17 cellular contexts compared by ENCODE assay signal in the genomic region with DNA sequence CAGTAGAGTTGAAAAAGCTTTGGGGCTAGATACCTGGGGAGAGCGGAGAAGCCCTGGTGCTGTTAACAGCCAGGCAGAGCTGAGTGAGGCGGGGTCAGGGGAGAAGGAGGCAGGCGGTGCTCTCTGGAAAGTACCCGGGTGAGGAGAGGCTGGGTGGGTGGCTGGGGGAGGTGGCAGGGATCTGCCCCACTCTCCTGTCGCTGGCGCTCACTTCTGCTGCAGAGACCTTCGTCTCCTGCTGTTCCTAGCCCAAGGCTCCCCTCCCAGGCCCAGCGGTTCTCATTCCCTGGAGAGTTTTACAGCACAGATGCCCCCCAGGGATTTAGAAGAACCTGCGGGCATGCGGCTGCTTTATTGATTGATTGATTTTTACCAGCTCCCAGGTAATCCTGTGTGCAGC.
DNase-seq lines count a peak whose midpoint lies in the region; TF ChIP-seq lines count a peak whose summit lies in the region.
"Had no signal": no experiment of that assay in that cellular context is flagged by ENCODE, and none has a peak within 500 bp of the region (broad histone marks: within the 10 kb centered on the region; RNA-seq: fewer than 3 reads in every experiment).

No MANE protein-coding gene starts in this region.

- in situ Hi-C loops in HAP-1 (cut with MboI; ENCODE audit: low sequenced_read_pairs), result no loop called here

- H3K4me3 ChIP-seq in Peyer's patch (no peak overlapping the region), esophagus muscularis mucosa (no peak overlapping the region), muscle layer of duodenum (ENCODE audit: low read depth in 1 of 2, low read length in 2 of 2) (no peak overlapping the region), urinary bladder (ENCODE audit: low read depth, low read length) (no peak overlapping the region), HAP-1 (no peak overlapping the region)

- H3K27ac ChIP-seq in Peyer's patch (peak overlapping the region; percentile 65 to 93 (median 78)), esophagus muscularis mucosa (replicated peaks in 1 of 4) (peak overlapping the region; percentile 79 to 94 (median 90)), muscle layer of duodenum (ENCODE audit: low read length) (peak overlapping the region; percentile 78), urinary bladder (ENCODE audit: low read depth) (peak overlapping the region; percentile 35)

- H3K9me3 Mint-ChIP-seq in type B pancreatic cell, result no peaks in the 10 kb centered on the region
- H3K9me3 Mint-ChIP-seq: H9 had no signal

- WGBS in esophagus muscularis mucosa, result 73% methylated on average over 9 of the region's 10 CpGs
- WGBS in urinary bladder, result 60% methylated on average over 10 of the region's 10 CpGs

- intact Hi-C loops in esophagus muscularis mucosa (cut with DNase I), result no loop called here

- H3K4me1 Mint-ChIP-seq in type B pancreatic cell (ENCODE audit: unreplicated experiment), result peaks cover 19% of the 10 kb centered on the region
- H3K4me1 Mint-ChIP-seq: CD14-positive monocyte had no signal

- H3K36me3 Mint-ChIP-seq in type B pancreatic cell, result no peaks in the 10 kb centered on the region
- H3K36me3 Mint-ChIP-seq: CD14-positive monocyte had no signal

- H3K4me1 ChIP-seq in Peyer's patch (peaks cover 0 to 6% (median 0%) of the 10 kb centered on the region in 4 donors), esophagus muscularis mucosa (peaks cover 0 to 42% (median 39%) of the 10 kb centered on the region in 4 donors), muscle layer of duodenum (ENCODE audit: control insufficient read depth in 1 of 2, insufficient read depth in 2 of 2, low read length in 2 of 2) (peaks cover 0 to 12% of the 10 kb centered on the region in 2 donors), urinary bladder (ENCODE audit: insufficient read depth) (no peaks in the 10 kb centered on the region), HAP-1 (peaks cover under 1% of the 10 kb centered on the region)

- TF ChIP-seq CTCF in Peyer's patch (IDR thresholded peaks at IDR 0.05), result no peak
- no peak for TF ChIP-seq CTCF in esophagus muscularis mucosa (IDR thresholded peaks at IDR 0.05)
- no peak for TF ChIP-seq CTCF in type B pancreatic cell (conservative IDR thresholded peaks at IDR 0.05)

- no peaks in the 10 kb centered on the region for H3K36me3 ChIP-seq in Peyer's patch
- H3K36me3 ChIP-seq in esophagus muscularis mucosa, result no peaks in the 10 kb centered on the region
- H3K36me3 ChIP-seq in muscle layer of duodenum (ENCODE audit: control insufficient read depth in 1 of 2, insufficient read depth in 2 of 2, low read length in 2 of 2), result no peaks in the 10 kb centered on the region
- H3K36me3 ChIP-seq in urinary bladder (ENCODE audit: insufficient read depth), result no peaks in the 10 kb centered on the region
- no peaks in the 10 kb centered on the region for H3K36me3 ChIP-seq in HAP-1 (replicated peaks)

- H3K9me3 ChIP-seq in Peyer's patch (no peaks in the 10 kb centered on the region), esophagus muscularis mucosa (no peaks in the 10 kb centered on the region), muscle layer of duodenum (ENCODE audit: control insufficient read depth in 1 of 2, low read length in 2 of 2) (no peaks in the 10 kb centered on the region), HAP-1 (no peaks in the 10 kb centered on the region)

- TF ChIP-seq POLR2A in Peyer's patch (IDR thresholded peaks at IDR 0.05) (no peak), esophagus muscularis mucosa (IDR thresholded peaks at IDR 0.05; ENCODE audit: low read depth) (no peak)

- no peak overlapping the region for H3K27ac Mint-ChIP-seq in type B pancreatic cell
- H3K27ac Mint-ChIP-seq: CD14-positive monocyte, H9 had no signal

- peaks cover 65% of the 10 kb centered on the region for H3K27me3 Mint-ChIP-seq in type B pancreatic cell

- no peak for DNase-seq in Peyer's patch
- DNase-seq in esophagus muscularis mucosa (ENCODE audit: extremely low spot score), result no peak
- DNase-seq in type B pancreatic cell (ENCODE audit: extremely low spot score, unreplicated experiment), result no peak
- no peak for DNase-seq in NCI-H1930 (lab: John Stamatoyannopoulos, UW)
- no peak for DNase-seq in HAP-1 (ENCODE audit: low spot score in 2 of 2)
- DNase-seq: ACHN, AML-193, COR-L47, DMS153, EL, H9, NCI-H2029 treated with DMSO at 0.1 percent for 48 hours, NCI-H2171 treated with DMSO at 0.1 percent for 48 hours, NCI-H748 treated with DMSO at 0.1 percent for 48 hours had no signal

- no peak for TF ChIP-seq EP300 in esophagus muscularis mucosa (IDR thresholded peaks at IDR 0.05)

- H3K4me3 Mint-ChIP-seq in type B pancreatic cell, result no peak overlapping the region
- H3K4me3 Mint-ChIP-seq: CD14-positive monocyte, H9 had no signal

- H3K27me3 ChIP-seq in Peyer's patch (no peaks in the 10 kb centered on the region), esophagus muscularis mucosa (peaks cover 0 to 9% (median 0%) of the 10 kb centered on the region in 4 donors), muscle layer of duodenum (ENCODE audit: low read depth, low read length) (peaks cover 5% of the 10 kb centered on the region), HAP-1 (ENCODE audit: low read depth) (peaks cover 4% of the 10 kb centered on the region; the same call in 1 of the 2 replicates)

Comparison
In these comparisons a context has a peak if more than half of its experiments do, and no peak if none do; other contexts are left out.
1. H3K27ac ChIP-seq: peak in every context shown above with its lines; median percentile 90 in esophagus muscularis mucosa; 78 in Peyer's patch; 78 in muscle layer of duodenum; 35 in urinary bladder.